In the genomic region with DNA sequence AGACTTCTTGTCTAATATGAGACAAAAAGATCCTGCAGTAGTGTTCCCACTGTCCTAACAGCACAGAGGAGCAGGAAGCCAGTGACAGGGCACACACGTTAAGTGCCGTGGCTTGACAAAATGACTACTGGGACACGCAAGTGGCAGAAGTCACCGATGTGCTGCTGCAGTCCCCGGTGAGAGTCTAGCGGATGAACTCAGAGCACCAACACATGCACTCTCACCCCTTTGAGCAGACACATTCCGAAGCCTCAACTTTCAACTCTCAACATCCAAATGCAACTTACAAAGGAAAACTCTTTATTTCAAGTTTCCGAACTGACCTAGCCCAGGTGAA, we compare ENCODE assay signal across 8 cellular contexts. TPM values are rescaled to one million over a fixed set of nuclear protein-coding genes. Genes with fewer than 3 reads are reported as not detected.
DNase-seq lines count a peak whose midpoint lies in the region; ATAC-seq, FAIRE-seq and TF ChIP-seq lines count a peak whose summit lies in the region.

No MANE protein-coding gene starts in this region.

- TF ChIP-seq EP300 in A549 (IDR thresholded peaks at IDR 0.05): no peak

- H3K36me3 Mint-ChIP-seq in stimulated activated naive B cell treated with anti-CD40 and anti-IgM and Interleukin-4, amounts not matched to agents 10 μg/mL and 1 μg/mL and 100 μg/mL, for 72 hours: no peaks in the 10 kb centered on the region

- no peak for TF ChIP-seq CTCF in A549 (IDR thresholded peaks at IDR 0.05)

- H3K9me3 Mint-ChIP-seq in stimulated activated naive B cell treated with anti-CD40 and anti-IgM and Interleukin-4, amounts not matched to agents 10 μg/mL and 1 μg/mL and 100 μg/mL, for 72 hours: no peaks in the 10 kb centered on the region

- H3K4me2 ChIP-seq in A549: peak overlapping the region; percentile 97

- DNase-seq in A549 (ENCODE audit: low read depth in 1 of 2, low spot score in 1 of 2) (peak in 1 of 2 experiments; percentile 5), astrocyte of the hippocampus (ENCODE audit: low read depth, low spot score) (peak; percentile 53), iris pigment epithelial cell (ENCODE audit: low read depth) (peak; percentile 46), GM19238 (ENCODE audit: insufficient read length, low spot score) (no peak), NCI-H2107 treated with DMSO at 0.1 percent for 48 hours (lab: John Stamatoyannopoulos, UW; ENCODE audit: unreplicated experiment) (no peak)
- DNase-seq in stimulated activated naive B cell treated with anti-CD40 and anti-IgM and Interleukin-4, amounts not matched to agents 10 μg/mL and 1 μg/mL and 100 μg/mL, for 72 hours: no peak

- no peak for TF ChIP-seq POLR2A in A549 (IDR thresholded peaks at IDR 0.05; ENCODE audit: low read length)

- H3K9me3 ChIP-seq in A549: no peaks in the 10 kb centered on the region

- ATAC-seq in A549: peak; percentile 57 to 65; a peak in 5 of 6 replicates
- peak; percentile 20 for ATAC-seq in HG02610 (IDR thresholded peaks at IDR 0.05; ENCODE audit: unreplicated experiment)
- ATAC-seq in stimulated activated naive B cell treated with anti-CD40 and anti-IgM and Interleukin-4, amounts not matched to agents 10 μg/mL and 1 μg/mL and 100 μg/mL, for 72 hours (replicated peaks): peak; percentile 46 to 48
- ATAC-seq in GM18519 (IDR thresholded peaks at IDR 0.05; ENCODE audit: low FRiP score, unreplicated experiment): no peak

- peak overlapping the region; percentile 57 for H3K4me3 ChIP-seq in A549

- no peak overlapping the region for H3K27ac Mint-ChIP-seq in stimulated activated naive B cell treated with anti-CD40 and anti-IgM and Interleukin-4, amounts not matched to agents 10 μg/mL and 1 μg/mL and 100 μg/mL, for 72 hours

- CTCF ChIA-PET in A549 (lab: Yijun Ruan, JAX): interaction anchor here (1.2 kb wide), 1 partner anchor 15 kb away, joined by 3 read pairs; no protein-coding TSS in a partner anchor

- peak overlapping the region in 1 of 2 experiments; percentile 79; a peak in 3 of 6 replicates for H3K27ac ChIP-seq in A549

- H3K4me1 ChIP-seq in A549: no peaks in the 10 kb centered on the region

- no peak for TF ChIP-seq RAD21 in A549 (conservative IDR thresholded peaks at IDR 0.05 in 1 of 2, IDR thresholded peaks at IDR 0.05 in 1 of 2)

- peak overlapping the region; percentile 81 to 86 for H3K4me3 Mint-ChIP-seq in stimulated activated naive B cell treated with anti-CD40 and anti-IgM and Interleukin-4, amounts not matched to agents 10 μg/mL and 1 μg/mL and 100 μg/mL, for 72 hours

- H3K4me1 Mint-ChIP-seq in stimulated activated naive B cell treated with anti-CD40 and anti-IgM and Interleukin-4, amounts not matched to agents 10 μg/mL and 1 μg/mL and 100 μg/mL, for 72 hours: peaks cover 14 to 17% of the 10 kb centered on the region in 2 donors

- H3K27me3 Mint-ChIP-seq in stimulated activated naive B cell treated with anti-CD40 and anti-IgM and Interleukin-4, amounts not matched to agents 10 μg/mL and 1 μg/mL and 100 μg/mL, for 72 hours: peaks cover 34 to 47% of the 10 kb centered on the region in 2 donors

- POLR2A ChIA-PET in A549 (lab: Yijun Ruan, JAX): no interaction called here

- 7% methylated on average over 8 of the region's 8 CpGs for WGBS in A549 (ENCODE audit: missing lambda C conversion rate)

- no peak for FAIRE-seq in A549 (lab: Jason Lieb, UNC)

TF ChIP-seq in A549, 52 proteins besides CTCF, POLR2A, EP300 and RAD21:
- TF ChIP-seq, protein P1, sequence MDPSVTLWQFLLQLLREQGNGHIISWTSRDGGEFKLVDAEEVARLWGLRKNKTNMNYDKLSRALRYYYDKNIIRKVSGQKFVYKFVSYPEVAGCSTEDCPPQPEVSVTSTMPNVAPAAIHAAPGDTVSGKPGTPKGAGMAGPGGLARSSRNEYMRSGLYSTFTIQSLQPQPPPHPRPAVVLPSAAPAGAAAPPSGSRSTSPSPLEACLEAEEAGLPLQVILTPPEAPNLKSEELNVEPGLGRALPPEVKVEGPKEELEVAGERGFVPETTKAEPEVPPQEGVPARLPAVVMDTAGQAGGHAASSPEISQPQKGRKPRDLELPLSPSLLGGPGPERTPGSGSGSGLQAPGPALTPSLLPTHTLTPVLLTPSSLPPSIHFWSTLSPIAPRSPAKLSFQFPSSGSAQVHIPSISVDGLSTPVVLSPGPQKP (IDR thresholded peaks at IDR 0.05; ENCODE audit: low read depth, low read length): no peak
- no peak for TF ChIP-seq FOXS1 (CRISPR knock-in tag; IDR thresholded peaks at IDR 0.05)
- TF ChIP-seq RNF2 (IDR thresholded peaks at IDR 0.05; ENCODE audit: borderline replicate concordance, low read depth): no peak
- no peak for TF ChIP-seq HOXA7 (CRISPR knock-in tag; IDR thresholded peaks at IDR 0.05)
- no peak for TF ChIP-seq ZNF302 (CRISPR knock-in tag; IDR thresholded peaks at IDR 0.05)
- no peak for TF ChIP-seq NR3C1 (IDR thresholded peaks at IDR 0.05)

RNA-seq across cellular contexts. Expression of a gene that starts 0.9 kb away (rescaled TPM):
- polyA plus RNA-seq in A549 (2011; rRNA removed) (0.93 and 1.0 TPM in 2 replicates), A549 (2017; fragmentation: RNase III; extraction: RNeasy Plus Mini Kit Qiagen cat#74134 plus additional on column Dnase treatment) (3.1 to 3.7 TPM (median 3.7 TPM) in 3 replicates)
- polyA plus RNA-seq in A549 (2012; cell fraction: cytosol; rRNA removed): 0.66 and 0.90 TPM in 2 replicates
- polyA plus RNA-seq in A549 (2012; cell fraction: nucleus; rRNA removed): 1.5 and 1.6 TPM in 2 replicates
- polyA minus RNA-seq in A549 (2011; rRNA and poly(A)+ RNA removed): 3.5 and 4.0 TPM in 2 replicates

Comparison
In these comparisons a context has a peak if more than half of its experiments do, and no peak if none do; other contexts are left out.
1. DNase-seq: peak in astrocyte of the hippocampus (single experiment) and iris pigment epithelial cell (single experiment); none in stimulated activated naive B cell treated with anti-CD40 and anti-IgM and Interleukin-4, amounts not matched to agents 10 μg/mL and 1 μg/mL and 100 μg/mL, for 72 hours (single experiment), GM19238 (single experiment) and NCI-H2107 treated with DMSO at 0.1 percent for 48 hours (single experiment).